1 cellular context compared by ENCODE assay signal in the genomic region with DNA sequence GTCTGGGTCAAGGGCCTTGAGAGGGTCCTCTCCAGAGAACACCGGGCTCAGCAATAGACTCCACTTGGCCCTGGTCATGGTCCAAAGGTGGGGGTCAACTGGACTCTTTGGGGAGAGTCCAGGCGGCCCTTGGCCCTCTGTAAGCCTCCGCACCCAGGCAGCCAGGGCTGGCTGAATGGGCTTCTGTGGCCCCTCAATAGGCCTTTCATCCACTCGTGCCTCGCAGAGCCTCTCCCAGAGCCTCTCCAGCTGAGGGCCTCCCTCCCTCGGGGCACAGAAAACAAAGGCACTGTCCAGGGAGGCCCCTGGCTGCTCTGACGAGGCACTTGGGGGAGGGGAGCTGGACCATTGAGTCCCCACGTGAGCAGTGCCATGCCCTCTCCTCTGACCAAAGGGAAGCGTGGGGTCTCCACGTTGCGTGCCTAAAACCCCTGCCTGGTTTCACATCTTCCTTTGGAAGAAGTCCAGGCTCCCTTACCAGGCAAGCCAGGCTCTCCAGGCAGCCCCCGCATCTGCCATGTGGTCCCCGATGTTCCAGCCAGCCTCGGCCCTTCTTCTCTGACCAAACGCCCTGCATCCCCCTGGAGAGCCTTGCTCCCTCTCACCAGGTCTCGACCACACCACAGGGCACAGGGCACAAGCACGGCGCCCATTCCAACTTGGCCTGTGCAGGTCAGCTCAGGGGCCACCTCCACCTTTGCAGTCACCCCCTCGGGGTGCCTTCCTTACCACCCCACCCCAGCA.
TF ChIP-seq lines count a peak whose summit lies in the region.

No MANE protein-coding gene starts in this region.

TF ChIP-seq in HepG2, 621 proteins besides CTCF, POLR2A, EP300 and RAD21:
- TF ChIP-seq, protein P1, sequence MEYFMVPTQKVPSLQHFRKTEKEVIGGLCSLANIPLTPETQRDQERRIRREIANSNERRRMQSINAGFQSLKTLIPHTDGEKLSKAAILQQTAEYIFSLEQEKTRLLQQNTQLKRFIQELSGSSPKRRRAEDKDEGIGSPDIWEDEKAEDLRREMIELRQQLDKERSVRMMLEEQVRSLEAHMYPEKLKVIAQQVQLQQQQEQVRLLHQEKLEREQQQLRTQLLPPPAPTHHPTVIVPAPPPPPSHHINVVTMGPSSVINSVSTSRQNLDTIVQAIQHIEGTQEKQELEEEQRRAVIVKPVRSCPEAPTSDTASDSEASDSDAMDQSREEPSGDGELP (IDR thresholded peaks at IDR 0.05; ENCODE audit: borderline replicate concordance, low read depth): peak; percentile 17; the same call in 1 of the 2 replicates
- TF ChIP-seq NR2F6 (IDR thresholded peaks at IDR 0.05): 0 out of 2 replicates have a peak, but pooled peaks have one; percentile 21
- TF ChIP-seq NR2F6 (CRISPR knock-in tag; IDR thresholded peaks at IDR 0.05): no peak
- no peak for TF ChIP-seq TERF1 (CRISPR knock-in tag; IDR thresholded peaks at IDR 0.05)
- peak; percentile 43; the same call in 1 of the 2 replicates for TF ChIP-seq ZFX (CRISPR knock-in tag; IDR thresholded peaks at IDR 0.05; ENCODE audit: low read depth)
- TF ChIP-seq ZNF670 (CRISPR knock-in tag; IDR thresholded peaks at IDR 0.05; ENCODE audit: borderline replicate concordance): no peak
- TF ChIP-seq AGO2 (optimal IDR thresholded peaks at IDR 0.05; ENCODE audit: low read depth, low read length): peak; percentile 68
- 0 out of 2 replicates have a peak, but pooled peaks have one; percentile 27 for TF ChIP-seq ZNF547 (CRISPR knock-in tag; IDR thresholded peaks at IDR 0.05)
- peak; percentile 59; the same call in 1 of the 2 replicates for TF ChIP-seq HNF4A (CRISPR knock-in tag; IDR thresholded peaks at IDR 0.05)
- 0 out of 2 replicates have a peak, but pooled peaks have one; percentile 15 for TF ChIP-seq SOX5 (CRISPR knock-in tag; IDR thresholded peaks at IDR 0.05; ENCODE audit: borderline replicate concordance)
- TF ChIP-seq ARNT2 (CRISPR knock-in tag; IDR thresholded peaks at IDR 0.05; ENCODE audit: low read depth): no peak
- no peak for TF ChIP-seq ZFP36L1 (CRISPR knock-in tag; IDR thresholded peaks at IDR 0.05)
- no peak for TF ChIP-seq ZNF775 (CRISPR knock-in tag; IDR thresholded peaks at IDR 0.05; ENCODE audit: borderline replicate concordance)
- peak; percentile 73 for TF ChIP-seq HNF4G (IDR thresholded peaks at IDR 0.05; ENCODE audit: borderline replicate concordance, low read depth, low read length)
- no peak for TF ChIP-seq HNF4G (CRISPR knock-in tag; IDR thresholded peaks at IDR 0.05; ENCODE audit: borderline replicate concordance, low read depth)
- no peak for TF ChIP-seq SRSF9 (IDR thresholded peaks at IDR 0.05; ENCODE audit: borderline replicate concordance, insufficient read depth, low read depth, low read length, poor library complexity, severe bottlenecking)
- TF ChIP-seq, protein P2, sequence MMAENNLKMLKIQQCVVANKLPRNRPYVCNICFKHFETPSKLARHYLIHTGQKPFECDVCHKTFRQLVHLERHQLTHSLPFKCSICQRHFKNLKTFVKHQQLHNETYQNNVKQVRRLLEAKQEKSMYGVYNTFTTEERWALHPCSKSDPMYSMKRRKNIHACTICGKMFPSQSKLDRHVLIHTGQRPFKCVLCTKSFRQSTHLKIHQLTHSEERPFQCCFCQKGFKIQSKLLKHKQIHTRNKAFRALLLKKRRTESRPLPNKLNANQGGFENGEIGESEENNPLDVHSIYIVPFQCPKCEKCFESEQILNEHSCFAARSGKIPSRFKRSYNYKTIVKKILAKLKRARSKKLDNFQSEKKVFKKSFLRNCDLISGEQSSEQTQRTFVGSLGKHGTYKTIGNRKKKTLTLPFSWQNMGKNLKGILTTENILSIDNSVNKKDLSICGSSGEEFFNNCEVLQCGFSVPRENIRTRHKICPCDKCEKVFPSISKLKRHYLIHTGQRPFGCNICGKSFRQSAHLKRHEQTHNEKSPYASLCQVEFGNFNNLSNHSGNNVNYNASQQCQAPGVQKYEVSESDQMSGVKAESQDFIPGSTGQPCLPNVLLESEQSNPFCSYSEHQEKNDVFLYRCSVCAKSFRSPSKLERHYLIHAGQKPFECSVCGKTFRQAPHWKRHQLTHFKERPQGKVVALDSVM (CRISPR knock-in tag; IDR thresholded peaks at IDR 0.05): peak; percentile 75
- TF ChIP-seq SOX13 (IDR thresholded peaks at IDR 0.05): no peak
- peak in 1 of 2 experiments; percentile 47; a peak in 1 of 4 replicates for TF ChIP-seq SOX13 (CRISPR knock-in tag; conservative IDR thresholded peaks at IDR 0.05 in 1 of 2, IDR thresholded peaks at IDR 0.05 in 1 of 2)
- TF ChIP-seq ZNF557 (CRISPR knock-in tag; IDR thresholded peaks at IDR 0.05): no peak
- TF ChIP-seq, protein P3, sequence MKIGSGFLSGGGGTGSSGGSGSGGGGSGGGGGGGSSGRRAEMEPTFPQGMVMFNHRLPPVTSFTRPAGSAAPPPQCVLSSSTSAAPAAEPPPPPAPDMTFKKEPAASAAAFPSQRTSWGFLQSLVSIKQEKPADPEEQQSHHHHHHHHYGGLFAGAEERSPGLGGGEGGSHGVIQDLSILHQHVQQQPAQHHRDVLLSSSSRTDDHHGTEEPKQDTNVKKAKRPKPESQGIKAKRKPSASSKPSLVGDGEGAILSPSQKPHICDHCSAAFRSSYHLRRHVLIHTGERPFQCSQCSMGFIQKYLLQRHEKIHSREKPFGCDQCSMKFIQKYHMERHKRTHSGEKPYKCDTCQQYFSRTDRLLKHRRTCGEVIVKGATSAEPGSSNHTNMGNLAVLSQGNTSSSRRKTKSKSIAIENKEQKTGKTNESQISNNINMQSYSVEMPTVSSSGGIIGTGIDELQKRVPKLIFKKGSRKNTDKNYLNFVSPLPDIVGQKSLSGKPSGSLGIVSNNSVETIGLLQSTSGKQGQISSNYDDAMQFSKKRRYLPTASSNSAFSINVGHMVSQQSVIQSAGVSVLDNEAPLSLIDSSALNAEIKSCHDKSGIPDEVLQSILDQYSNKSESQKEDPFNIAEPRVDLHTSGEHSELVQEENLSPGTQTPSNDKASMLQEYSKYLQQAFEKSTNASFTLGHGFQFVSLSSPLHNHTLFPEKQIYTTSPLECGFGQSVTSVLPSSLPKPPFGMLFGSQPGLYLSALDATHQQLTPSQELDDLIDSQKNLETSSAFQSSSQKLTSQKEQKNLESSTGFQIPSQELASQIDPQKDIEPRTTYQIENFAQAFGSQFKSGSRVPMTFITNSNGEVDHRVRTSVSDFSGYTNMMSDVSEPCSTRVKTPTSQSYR (CRISPR knock-in tag; IDR thresholded peaks at IDR 0.05; ENCODE audit: borderline replicate concordance): peak; percentile 77
- TF ChIP-seq SOX6 (IDR thresholded peaks at IDR 0.05): no peak
- peak; percentile 21; the same call in 1 of the 2 replicates for TF ChIP-seq SOX6 (CRISPR knock-in tag; IDR thresholded peaks at IDR 0.05)
- no peak for TF ChIP-seq EED (CRISPR knock-in tag; IDR thresholded peaks at IDR 0.05)
- TF ChIP-seq ZSCAN21 (CRISPR knock-in tag; IDR thresholded peaks at IDR 0.05; ENCODE audit: borderline replicate concordance): peak; percentile 71; the same call in 1 of the 2 replicates
- 0 out of 2 replicates have a peak, but pooled peaks have one; percentile 29 for TF ChIP-seq HNRNPL (IDR thresholded peaks at IDR 0.05; ENCODE audit: low read depth, low read length)
